11 cellular contexts compared by ENCODE assay signal in genomic region chr3:59079962-59080361, GRCh38.
"Had no signal": no experiment of that assay in that cellular context is flagged by ENCODE, and none has a peak within 500 bp of the region (broad histone marks: within the 10 kb centered on the region; RNA-seq: fewer than 3 reads in every experiment).

No MANE protein-coding gene starts in this region.

- H3K4me3 ChIP-seq: GM23248, GM23338, HAP-1 had no signal

- H3K4me1 ChIP-seq: HAP-1 had no signal

- H3K36me3 ChIP-seq: HAP-1 had no signal

- H3K9me3 ChIP-seq: HAP-1 had no signal

- H3K9me3 Mint-ChIP-seq: GM23338, H9, HFFc6 had no signal

- H2AFZ ChIP-seq: GM23248, GM23338 had no signal

- H3K4me2 ChIP-seq: GM23338 had no signal

- FAIRE-seq: H1, H54 had no signal

- H3K27ac ChIP-seq: GM23248 had no signal

- DNase-seq: GM23248, GOT3, H7, H9, HCEC 1CT, HFFc6 had no signal

- ATAC-seq: GM23338, HCT116 had no signal

- H3K4me3 Mint-ChIP-seq: GM23338, H9, HFFc6 had no signal

- H3K9ac ChIP-seq: GM23248 had no signal

- H3K27ac Mint-ChIP-seq: GM23338, HFFc6 had no signal
